ENCODE assay signal across 13 cellular contexts in the genomic region with DNA sequence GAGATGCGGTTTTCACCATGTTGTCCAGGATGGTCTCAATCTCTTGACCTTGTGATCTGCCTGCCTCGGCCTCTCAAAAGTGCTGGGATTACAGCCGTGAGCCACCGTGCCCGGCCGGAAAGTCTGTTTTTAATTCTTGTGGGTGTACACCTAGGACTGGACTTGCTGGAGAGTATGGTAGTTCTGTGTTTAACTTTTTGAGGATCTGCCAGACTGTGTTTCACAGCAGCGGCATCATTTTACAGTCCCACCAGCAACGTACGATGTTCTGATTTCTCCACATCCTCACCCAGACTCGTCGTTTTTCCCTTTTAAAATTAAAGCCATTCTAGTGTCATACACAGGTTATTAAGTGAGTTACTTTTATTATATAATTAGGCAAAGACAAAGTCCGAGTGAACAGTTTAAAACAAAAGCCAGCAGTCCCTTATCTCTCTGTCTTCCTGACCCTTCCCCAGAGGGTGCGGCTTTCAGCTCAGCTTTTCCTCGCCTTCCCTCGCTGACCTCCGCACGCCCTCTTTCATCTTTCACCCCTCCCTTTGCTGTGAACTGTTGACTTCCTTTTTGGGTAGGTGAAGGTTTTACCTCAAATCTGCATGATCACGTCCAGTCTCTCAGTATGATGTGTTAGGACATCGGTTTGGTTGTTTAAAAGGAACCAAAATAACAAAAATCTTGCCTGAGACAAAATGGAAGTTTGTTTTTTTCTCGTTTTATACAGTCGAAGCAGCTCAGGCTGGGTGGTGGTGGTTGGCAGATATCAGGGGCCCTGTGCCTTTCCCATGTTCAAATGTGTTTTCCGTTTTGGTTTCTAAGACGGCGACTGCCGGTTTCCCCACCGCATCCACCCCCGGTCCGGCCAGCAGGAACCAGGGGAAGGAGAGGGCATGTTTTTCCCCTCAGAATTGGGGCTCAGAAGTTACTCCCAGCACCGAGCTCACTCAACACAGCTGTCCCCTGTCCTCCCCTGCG. TPM values are rescaled to one million over a fixed set of nuclear protein-coding genes. Genes with fewer than 3 reads are reported as not detected.
DNase-seq lines count a peak whose midpoint lies in the region; ATAC-seq, FAIRE-seq and TF ChIP-seq lines count a peak whose summit lies in the region.
"Had no signal": no experiment of that assay in that cellular context is flagged by ENCODE, and none has a peak within 500 bp of the region (broad histone marks: within the 10 kb centered on the region; RNA-seq: fewer than 3 reads in every experiment).

No MANE protein-coding gene starts in this region.

- no peaks in the 10 kb centered on the region for H3K36me3 ChIP-seq in CD4-positive, alpha-beta memory T cell (ENCODE audit: insufficient read depth, low read length)
- H3K36me3 ChIP-seq in GM12878 (ENCODE audit: control insufficient read depth in 2 of 2, insufficient read depth in 2 of 2, low read length in 1 of 2), result peaks cover 0 to 4% of the 10 kb centered on the region in 2 experiments; a peak in 2 of 4 replicates
- peaks cover 0 to 30% (median 0%) of the 10 kb centered on the region in 3 experiments for H3K36me3 ChIP-seq in naive thymus-derived CD4-positive, alpha-beta T cell (ENCODE audit: control insufficient read depth in 2 of 3, insufficient read depth in 3 of 3, low read length in 3 of 3)

- TF ChIP-seq CTCF in GM12878 (IDR thresholded peaks at IDR 0.05 in 2 of 3, conservative IDR thresholded peaks at IDR 0.05 in 1 of 3; ENCODE audit: control insufficient read depth in 2 of 3, extremely low read depth in 1 of 3, insufficient read depth in 1 of 3, low read depth in 3 of 3, low read length in 3 of 3), result no peak

- peak; percentile 89 for ATAC-seq in GM12878
- ATAC-seq in naive thymus-derived CD4-positive, alpha-beta T cell, result peak; percentile 61
- no peak for ATAC-seq in GM19328 (IDR thresholded peaks at IDR 0.05; ENCODE audit: unreplicated experiment)

- no peak for TF ChIP-seq RAD21 in GM12878 (IDR thresholded peaks at IDR 0.05; ENCODE audit: insufficient read depth, low read depth, low read length)

- TF ChIP-seq POLR2A in GM12878 (IDR thresholded peaks at IDR 0.05; ENCODE audit: low read depth, low read length), result no peak

- peaks cover 19 to 43% (median 29%) of the 10 kb centered on the region in 4 donors for H3K4me1 Mint-ChIP-seq in CD4-positive, alpha-beta memory T cell
- H3K4me1 Mint-ChIP-seq in IgD-negative memory B cell, result peaks cover 8 to 9% (median 9%) of the 10 kb centered on the region in 3 donors
- peaks cover 12 to 44% (median 28%) of the 10 kb centered on the region in 7 donors for H3K4me1 Mint-ChIP-seq in naive thymus-derived CD4-positive, alpha-beta T cell
- H3K4me1 Mint-ChIP-seq: brain had no signal

- H3K27ac Mint-ChIP-seq in CD4-positive, alpha-beta memory T cell, result peak overlapping the region; percentile 69 to 96 (median 94)
- H3K27ac Mint-ChIP-seq in IgD-negative memory B cell, result peak overlapping the region; percentile 15 to 95 (median 85)
- H3K27ac Mint-ChIP-seq in naive thymus-derived CD4-positive, alpha-beta T cell, result peak overlapping the region; percentile 83 to 98 (median 94)

- H3K9ac ChIP-seq in GM12878 (ENCODE audit: control insufficient read depth, insufficient read depth, low read length), result peak overlapping the region; percentile 64

- POLR2A ChIA-PET in CD4-positive, alpha-beta memory T cell (lab: Charles Lee; ENCODE audit: partially characterized antibody), result interaction anchor here (0.7 to 2.4 kb wide), 6 partner anchors 10 to 118 kb away, joined by 3 to 21 read pairs (median 3); partner anchors contain the start of genes FAM234A, LUC7L and MRPL28
- POLR2A ChIA-PET in GM12878 (lab: Charles Lee), result interaction anchor here (0.5 to 3.7 kb wide), 5 partner anchors 14 to 1902 kb away, joined by 3 to 26 read pairs (median 4); partner anchors contain the start of gene FAM234A
- POLR2A ChIA-PET in naive thymus-derived CD4-positive, alpha-beta T cell (lab: Charles Lee), result interaction anchor here (0.7 to 3.1 kb wide), 4 partner anchors 17 to 99 kb away, joined by 3 to 14 read pairs (median 4); partner anchors contain the start of genes FAM234A and LUC7L

- DNase-seq in CD4-positive, alpha-beta memory T cell, result peak; percentile 31 to 42 (median 34)
- DNase-seq in GM12878 (ENCODE audit: low read depth, low spot score) (peak; percentile 40), NCI-H2171 (lab: John Stamatoyannopoulos, UW) (no peak), NCI-H1092 (lab: John Stamatoyannopoulos, UW) (no peak), NCI-H526 (lab: John Stamatoyannopoulos, UW) (no peak)
- peak in 7 of 9 donors; percentile 13 to 56 (median 27) for DNase-seq in naive thymus-derived CD4-positive, alpha-beta T cell
- DNase-seq: DMS 273 treated with DMSO at 0.1 percent for 48 hours, NCI-H226 had no signal

- H3K27me3 ChIP-seq in CD4-positive, alpha-beta memory T cell (ENCODE audit: insufficient read depth, low read length), result no peaks in the 10 kb centered on the region
- no peaks in the 10 kb centered on the region for H3K27me3 ChIP-seq in GM12878 (replicated peaks in 1 of 2; ENCODE audit: control insufficient read depth in 2 of 2, insufficient read depth in 2 of 2, low read length in 1 of 2)
- H3K27me3 ChIP-seq in naive thymus-derived CD4-positive, alpha-beta T cell (ENCODE audit: control insufficient read depth in 2 of 2, insufficient read depth in 2 of 2, low read length in 2 of 2), result no peaks in the 10 kb centered on the region

- H3K9me3 Mint-ChIP-seq in CD4-positive, alpha-beta memory T cell, result no peaks in the 10 kb centered on the region
- no peaks in the 10 kb centered on the region for H3K9me3 Mint-ChIP-seq in IgD-negative memory B cell
- no peaks in the 10 kb centered on the region for H3K9me3 Mint-ChIP-seq in naive thymus-derived CD4-positive, alpha-beta T cell
- H3K9me3 Mint-ChIP-seq: brain had no signal

- BruUV-seq in GM12878 (replicated peaks; lab: Mats Ljungman, UMichigan), result TSS peak; percentile 38

- H3K9me3 ChIP-seq in CD4-positive, alpha-beta memory T cell (ENCODE audit: control insufficient read depth in 1 of 2, low read length in 2 of 2), result no peaks in the 10 kb centered on the region
- H3K9me3 ChIP-seq in GM12878 (replicated peaks; ENCODE audit: control insufficient read depth, insufficient read depth, low read length), result no peaks in the 10 kb centered on the region
- H3K9me3 ChIP-seq in naive thymus-derived CD4-positive, alpha-beta T cell (ENCODE audit: control insufficient read depth in 2 of 3, low read length in 3 of 3), result no peaks in the 10 kb centered on the region

- no peak for TF ChIP-seq EP300 in GM12878 (IDR thresholded peaks at IDR 0.05; ENCODE audit: borderline replicate concordance in 1 of 2, control insufficient read depth in 1 of 2, low read depth in 2 of 2, low read length in 2 of 2)

- H3K4me1 ChIP-seq in CD4-positive, alpha-beta memory T cell (ENCODE audit: insufficient read depth, low read length), result peaks cover 22% of the 10 kb centered on the region
- H3K4me1 ChIP-seq in GM12878 (ENCODE audit: control insufficient read depth, insufficient read depth, low read length), result peaks cover 4% of the 10 kb centered on the region; the same call in 1 of the 2 replicates
- H3K4me1 ChIP-seq in naive thymus-derived CD4-positive, alpha-beta T cell (ENCODE audit: control insufficient read depth in 2 of 2, insufficient read depth in 2 of 2, low read length in 2 of 2), result peaks cover 9 to 20% of the 10 kb centered on the region in 2 donors

- H3K27me3 Mint-ChIP-seq in CD4-positive, alpha-beta memory T cell, result no peaks in the 10 kb centered on the region
- no peaks in the 10 kb centered on the region for H3K27me3 Mint-ChIP-seq in IgD-negative memory B cell
- no peaks in the 10 kb centered on the region for H3K27me3 Mint-ChIP-seq in naive thymus-derived CD4-positive, alpha-beta T cell
- H3K27me3 Mint-ChIP-seq: brain had no signal

- peak; percentile 90 for FAIRE-seq in GM12878 (lab: Jason Lieb, UNC)
- FAIRE-seq: urothelium cell line had no signal

- WGBS in GM12878 (ENCODE audit: insufficient coverage, insufficient replicate concordance, low lambda C conversion rate, missing lambda C conversion rate), result 29% methylated on average over 30 of the region's 30 CpGs

- no peaks in the 10 kb centered on the region for H4K20me1 ChIP-seq in GM12878 (ENCODE audit: control insufficient read depth, insufficient read depth)

- no peaks in the 10 kb centered on the region for H3K79me2 ChIP-seq in GM12878 (ENCODE audit: control insufficient read depth, insufficient read depth, low read length)

- CTCF ChIA-PET in CD4-positive, alpha-beta memory T cell (lab: Charles Lee; ENCODE audit: partially characterized antibody), result interaction anchor here (0.6 to 3.5 kb wide), 4 partner anchors 17 to 144 kb away, joined by 3 to 18 read pairs (median 3); partner anchors contain the start of gene FAM234A
- CTCF ChIA-PET in GM12878 (lab: Yijun Ruan, JAX), result interaction anchor here (0.7 to 1.1 kb wide), 3 partner anchors 10 to 97 kb away, joined by 3 read pairs; no protein-coding TSS in a partner anchor
- CTCF ChIA-PET in naive thymus-derived CD4-positive, alpha-beta T cell (lab: Charles Lee), result interaction anchor here (0.7 to 1.6 kb wide), 2 partner anchors 39 to 99 kb away, joined by 3 to 4 read pairs; no protein-coding TSS in a partner anchor

- peak overlapping the region; percentile 85 for H3K4me2 ChIP-seq in GM12878 (ENCODE audit: control insufficient read depth, insufficient read depth)
- H3K4me2 ChIP-seq: smooth muscle cell had no signal

- peaks cover 14 to 23% of the 10 kb centered on the region in 2 donors for H3K36me3 Mint-ChIP-seq in CD4-positive, alpha-beta memory T cell
- peaks cover 12% of the 10 kb centered on the region for H3K36me3 Mint-ChIP-seq in IgD-negative memory B cell
- H3K36me3 Mint-ChIP-seq in naive thymus-derived CD4-positive, alpha-beta T cell, result peaks cover 4 to 31% (median 12%) of the 10 kb centered on the region in 5 donors

- H2AFZ ChIP-seq in GM12878 (ENCODE audit: control insufficient read depth, low read depth, low read length), result peak overlapping the region; percentile 81

- peak overlapping the region; percentile 78 to 92 (median 83) for H3K4me3 Mint-ChIP-seq in CD4-positive, alpha-beta memory T cell
- peak overlapping the region in 3 of 4 donors; percentile 66 to 92 (median 74) for H3K4me3 Mint-ChIP-seq in IgD-negative memory B cell
- H3K4me3 Mint-ChIP-seq in naive thymus-derived CD4-positive, alpha-beta T cell, result peak overlapping the region; percentile 81 to 93 (median 86)

- H3K4me3 ChIP-seq in CD4-positive, alpha-beta memory T cell (ENCODE audit: low read length in 2 of 2), result peak overlapping the region; percentile 44 to 61
- peak overlapping the region; percentile 45 for H3K4me3 ChIP-seq in GM12878
- peak overlapping the region; percentile 60 for H3K4me3 ChIP-seq in naive thymus-derived CD4-positive, alpha-beta T cell (ENCODE audit: low read length)
- H3K4me3 ChIP-seq: smooth muscle cell had no signal

- intact Hi-C loops in CD4-positive, alpha-beta memory T cell (cut with micrococcal nuclease), result loop anchor here (2.0 kb wide), 1 partner anchor 18 kb away; the partner anchor contains the start of gene FAM234A
- intact Hi-C loops in GM12878 (cut with micrococcal nuclease; ENCODE audit: unreplicated experiment), result loop anchor here (2.0 kb wide), 1 partner anchor 18 kb away; the partner anchor contains the start of gene FAM234A
- intact Hi-C loops in naive thymus-derived CD4-positive, alpha-beta T cell (cut with micrococcal nuclease), result loop anchor here (1.0 to 2.0 kb wide), 2 partner anchors 17 to 18 kb away; partner anchors contain the start of gene FAM234A (in 1 of the 2)

- in situ Hi-C loops in GM12878 (cut with MboI), result no loop called here

- RAD21 ChIA-PET in GM12878 (lab: Charles Lee; ENCODE audit: unreplicated experiment), result interaction anchor here (0.8 to 2.4 kb wide), 4 partner anchors 18 to 100 kb away, joined by 3 to 13 read pairs (median 5); partner anchors contain the start of genes FAM234A and LUC7L

- H3K27ac ChIP-seq in CD4-positive, alpha-beta memory T cell (ENCODE audit: low read depth, low read length), result peak overlapping the region; percentile 51
- H3K27ac ChIP-seq in GM12878 (ENCODE audit: control insufficient read depth, insufficient read depth), result peak overlapping the region; percentile 69
- peak overlapping the region; percentile 72 for H3K27ac ChIP-seq in naive thymus-derived CD4-positive, alpha-beta T cell (ENCODE audit: low read depth, low read length)

- SMC1A ChIA-PET in GM12878 (lab: Charles Lee; ENCODE audit: uncharacterized antibody, unreplicated experiment), result interaction anchor here (0.9 to 1.3 kb wide), 4 partner anchors 10 to 24 kb away, joined by 5 to 8 read pairs (median 5); partner anchors contain the start of gene LUC7L

RNA-seq across cellular contexts. Expression of gene FAM234A, which starts 18.0 kb away (rescaled TPM):
- total RNA-seq in CD4-positive, alpha-beta memory T cell, result 10 to 100 TPM; 34.8 to 41.1 TPM
- 10 to 100 TPM; 18.2 to 35.1 TPM for polyA plus RNA-seq in CD4-positive, alpha-beta memory T cell
- 31.5 TPM for polyA plus RNA-seq in IgD-negative memory B cell
- 41.7 and 42.1 TPM in 2 replicates for total RNA-seq in GM12878 (2013; cell fraction: nucleolus; rRNA removed)
- 15.1 and 17.2 TPM in 2 replicates for total RNA-seq in GM12878 (2014; rRNA removed)
- total RNA-seq in GM12878 (2014; rRNA removed; fragmentation: Illumina TruSeq; extraction: Trizol), result 12.8 and 14.0 TPM in 2 replicates
- 37.2 and 41.4 TPM in 2 replicates for total RNA-seq in GM12878 (2021)
- 21.5 TPM for polyA plus RNA-seq in GM12878 (2011; ENCODE audit: low read depth)
- 3.3 and 6.5 TPM in 2 replicates for polyA plus RNA-seq in GM12878 (2011; rRNA removed)
- 8.8 and 10.1 TPM in 2 replicates for polyA plus RNA-seq in GM12878 (2011; cell fraction: cytosol; rRNA removed)
- 26.4 and 29.7 TPM in 2 replicates for polyA plus RNA-seq in GM12878 (2011; cell fraction: nucleus; rRNA removed)
- 25.3 and 40.7 TPM in 2 replicates for polyA plus RNA-seq in GM12878 (2012)
- polyA plus RNA-seq in GM12878 (2014; fragmentation: Illumina TruSeq; extraction: Trizol), result 11.6 and 17.3 TPM in 2 replicates
- 1 to 10 TPM; 1.6 TPM for polyA plus RNA-seq in GM12878 (2014; fragmentation: Nextera tagmentation; extraction: Ambion mirVana)
- polyA plus RNA-seq in GM12878 (2014; rRNA removed), result 28.5 and 30.5 TPM in 2 replicates
- 10 to 100 TPM; 36.9 to 37.6 TPM for polyA plus RNA-seq in GM12878 (2016; fragmentation: Nextera tagmentation; extraction: Ambion mirVana)
- polyA minus RNA-seq in GM12878 (2011; rRNA and poly(A)+ RNA removed), result 5.0 and 8.5 TPM in 2 replicates
- 4.4 and 7.8 TPM in 2 replicates for polyA minus RNA-seq in GM12878 (2011; cell fraction: cytosol; rRNA and poly(A)+ RNA removed)
- polyA minus RNA-seq in GM12878 (2011; cell fraction: nucleus; rRNA and poly(A)+ RNA removed), result 4.6 and 5.9 TPM in 2 replicates
- total RNA-seq in naive thymus-derived CD4-positive, alpha-beta T cell, result 10 to 100 TPM; 30.4 to 43.9 (median 32.9) TPM
- polyA plus RNA-seq in naive thymus-derived CD4-positive, alpha-beta T cell, result 10 to 100 TPM; 31.3 to 42.2 TPM

RNA-seq across cellular contexts. Expression of gene RGS11, which starts 23.1 kb away (rescaled TPM):
- under 1 TPM in 1 of 2 experiments, not detected in 1; 0.44 TPM for total RNA-seq in CD4-positive, alpha-beta memory T cell
- not detected for polyA plus RNA-seq in CD4-positive, alpha-beta memory T cell
- not detected for polyA plus RNA-seq in IgD-negative memory B cell
- not detected in 2 replicates for total RNA-seq in GM12878 (2013; cell fraction: nucleolus; rRNA removed)
- total RNA-seq in GM12878 (2014; rRNA removed), result not detected in 2 replicates
- total RNA-seq in GM12878 (2014; rRNA removed; fragmentation: Illumina TruSeq; extraction: Trizol), result not detected in 2 replicates
- not detected in 2 replicates for total RNA-seq in GM12878 (2021)
- polyA plus RNA-seq in GM12878 (2011; ENCODE audit: low read depth), result not detected
- polyA plus RNA-seq in GM12878 (2011; rRNA removed), result not detected in 2 replicates
- not detected in 2 replicates for polyA plus RNA-seq in GM12878 (2011; cell fraction: cytosol; rRNA removed)
- polyA plus RNA-seq in GM12878 (2011; cell fraction: nucleus; rRNA removed), result not detected in 2 replicates
- 0.05 and 0.24 TPM in 2 replicates for polyA plus RNA-seq in GM12878 (2012)
- not detected in 2 replicates for polyA plus RNA-seq in GM12878 (2014; fragmentation: Illumina TruSeq; extraction: Trizol)
- polyA plus RNA-seq in GM12878 (2014; fragmentation: Nextera tagmentation; extraction: Ambion mirVana), result not detected
- 0.04 TPM in 1 of 2 replicates, not detected in the other for polyA plus RNA-seq in GM12878 (2014; rRNA removed)
- not detected for polyA plus RNA-seq in GM12878 (2016; fragmentation: Nextera tagmentation; extraction: Ambion mirVana)
- not detected in 2 replicates for polyA minus RNA-seq in GM12878 (2011; rRNA and poly(A)+ RNA removed)
- polyA minus RNA-seq in GM12878 (2011; cell fraction: cytosol; rRNA and poly(A)+ RNA removed), result not detected in 2 replicates
- polyA minus RNA-seq in GM12878 (2011; cell fraction: nucleus; rRNA and poly(A)+ RNA removed), result not detected in 2 replicates
- total RNA-seq in naive thymus-derived CD4-positive, alpha-beta T cell, result under 1 TPM in 2 of 5 experiments, not detected in 3; 0.17 to 0.22 TPM
- not detected for polyA plus RNA-seq in naive thymus-derived CD4-positive, alpha-beta T cell

RNA-seq across cellular contexts. Expression of gene LUC7L, which starts 23.4 kb away (rescaled TPM):
- total RNA-seq in CD4-positive, alpha-beta memory T cell, result 100 to 1,000 TPM; 147 to 157 TPM
- polyA plus RNA-seq in CD4-positive, alpha-beta memory T cell, result 10 to 100 TPM in 1 of 2 donors, 1 to 10 TPM in 1; 5.1 to 12.9 TPM
- polyA plus RNA-seq in IgD-negative memory B cell (17.6 TPM), GM12878 (2011; rRNA removed) (47.4 and 57.4 TPM in 2 replicates), GM12878 (2014; fragmentation: Illumina TruSeq; extraction: Trizol) (27.9 and 32.1 TPM in 2 replicates), GM12878 (2014; fragmentation: Nextera tagmentation; extraction: Ambion mirVana) (10 to 100 TPM in 1 of 2 experiments, 1 to 10 TPM in 1; 2.3 to 10.9 TPM), GM12878 (2014; rRNA removed) (56.9 and 58.9 TPM in 2 replicates), GM12878 (2016; fragmentation: Nextera tagmentation; extraction: Ambion mirVana) (10 to 100 TPM; 52.3 to 58.9 TPM)
- 388 and 392 TPM in 2 replicates for total RNA-seq in GM12878 (2013; cell fraction: nucleolus; rRNA removed)
- total RNA-seq in GM12878 (2014; rRNA removed) (40.7 and 41.4 TPM in 2 replicates), GM12878 (2014; rRNA removed; fragmentation: Illumina TruSeq; extraction: Trizol) (35.9 and 40.1 TPM in 2 replicates), GM12878 (2021) (50.7 and 59.6 TPM in 2 replicates)
- 15.5 TPM for polyA plus RNA-seq in GM12878 (2011; ENCODE audit: low read depth)
- polyA plus RNA-seq in GM12878 (2011; cell fraction: cytosol; rRNA removed), result 30.1 and 40.6 TPM in 2 replicates
- 203 and 223 TPM in 2 replicates for polyA plus RNA-seq in GM12878 (2011; cell fraction: nucleus; rRNA removed)
- 39.6 and 40.3 TPM in 2 replicates for polyA plus RNA-seq in GM12878 (2012)
- polyA minus RNA-seq in GM12878 (2011; rRNA and poly(A)+ RNA removed), result 26.2 and 30.7 TPM in 2 replicates
- 12.4 and 20.3 TPM in 2 replicates for polyA minus RNA-seq in GM12878 (2011; cell fraction: cytosol; rRNA and poly(A)+ RNA removed)
- polyA minus RNA-seq in GM12878 (2011; cell fraction: nucleus; rRNA and poly(A)+ RNA removed), result 73.6 and 104 TPM in 2 replicates
- 100 to 1,000 TPM in 4 of 5 experiments, 10 to 100 TPM in 1; 64.7 to 177 (median 154) TPM for total RNA-seq in naive thymus-derived CD4-positive, alpha-beta T cell
- 10 to 100 TPM in 1 of 2 donors, 1 to 10 TPM in 1; 6.9 to 16.3 TPM for polyA plus RNA-seq in naive thymus-derived CD4-positive, alpha-beta T cell

RNA-seq across cellular contexts. Expression of gene ARHGDIG, which starts 27.7 kb away (rescaled TPM):
- total RNA-seq in CD4-positive, alpha-beta memory T cell, result under 1 TPM in 1 of 2 experiments, not detected in 1; 0.96 TPM
- not detected for polyA plus RNA-seq in CD4-positive, alpha-beta memory T cell
- polyA plus RNA-seq in IgD-negative memory B cell (not detected), GM12878 (2011; rRNA removed) (not detected in 2 replicates), GM12878 (2014; fragmentation: Illumina TruSeq; extraction: Trizol) (not detected in 2 replicates), GM12878 (2014; fragmentation: Nextera tagmentation; extraction: Ambion mirVana) (not detected), GM12878 (2014; rRNA removed) (not detected in 2 replicates), GM12878 (2016; fragmentation: Nextera tagmentation; extraction: Ambion mirVana) (not detected)
- not detected in 2 replicates for total RNA-seq in GM12878 (2013; cell fraction: nucleolus; rRNA removed)
- total RNA-seq in GM12878 (2014; rRNA removed) (not detected in 2 replicates), GM12878 (2014; rRNA removed; fragmentation: Illumina TruSeq; extraction: Trizol) (not detected in 2 replicates), GM12878 (2021) (not detected in 2 replicates)
- polyA plus RNA-seq in GM12878 (2011; ENCODE audit: low read depth), result not detected
- not detected in 2 replicates for polyA plus RNA-seq in GM12878 (2011; cell fraction: cytosol; rRNA removed)
- polyA plus RNA-seq in GM12878 (2011; cell fraction: nucleus; rRNA removed), result not detected in 2 replicates
- 0.08 and 0.18 TPM in 2 replicates for polyA plus RNA-seq in GM12878 (2012)
- polyA minus RNA-seq in GM12878 (2011; rRNA and poly(A)+ RNA removed), result not detected in 2 replicates
- not detected in 2 replicates for polyA minus RNA-seq in GM12878 (2011; cell fraction: cytosol; rRNA and poly(A)+ RNA removed)
- not detected in 2 replicates for polyA minus RNA-seq in GM12878 (2011; cell fraction: nucleus; rRNA and poly(A)+ RNA removed)
- 1 to 10 TPM in 3 of 5 experiments, not detected in 2; 1.2 to 2.1 (median 1.4) TPM for total RNA-seq in naive thymus-derived CD4-positive, alpha-beta T cell
- polyA plus RNA-seq in naive thymus-derived CD4-positive, alpha-beta T cell, result not detected

RNA-seq across cellular contexts. Expression of gene PDIA2, which starts 30.3 kb away (rescaled TPM):
- not detected for total RNA-seq in CD4-positive, alpha-beta memory T cell
- not detected for polyA plus RNA-seq in CD4-positive, alpha-beta memory T cell
- not detected for polyA plus RNA-seq in IgD-negative memory B cell
- total RNA-seq in GM12878 (2013; cell fraction: nucleolus; rRNA removed), result not detected in 2 replicates
- not detected in 2 replicates for total RNA-seq in GM12878 (2014; rRNA removed)
- total RNA-seq in GM12878 (2014; rRNA removed; fragmentation: Illumina TruSeq; extraction: Trizol), result not detected in 2 replicates
- total RNA-seq in GM12878 (2021), result 0.32 and 0.36 TPM in 2 replicates
- not detected for polyA plus RNA-seq in GM12878 (2011; ENCODE audit: low read depth)
- polyA plus RNA-seq in GM12878 (2011; rRNA removed), result not detected in 2 replicates
- not detected in 2 replicates for polyA plus RNA-seq in GM12878 (2011; cell fraction: cytosol; rRNA removed)
- polyA plus RNA-seq in GM12878 (2011; cell fraction: nucleus; rRNA removed), result 0.13 TPM in 1 of 2 replicates, not detected in the other
- 0.07 TPM in 1 of 2 replicates, not detected in the other for polyA plus RNA-seq in GM12878 (2012)
- polyA plus RNA-seq in GM12878 (2014; fragmentation: Illumina TruSeq; extraction: Trizol), result not detected in 2 replicates
- polyA plus RNA-seq in GM12878 (2014; fragmentation: Nextera tagmentation; extraction: Ambion mirVana), result not detected
- polyA plus RNA-seq in GM12878 (2014; rRNA removed), result not detected in 2 replicates
- polyA plus RNA-seq in GM12878 (2016; fragmentation: Nextera tagmentation; extraction: Ambion mirVana), result under 1 TPM in 1 of 2 experiments, not detected in 1; 0.11 TPM
- polyA minus RNA-seq in GM12878 (2011; rRNA and poly(A)+ RNA removed), result not detected in 2 replicates
- polyA minus RNA-seq in GM12878 (2011; cell fraction: cytosol; rRNA and poly(A)+ RNA removed), result not detected in 2 replicates
- polyA minus RNA-seq in GM12878 (2011; cell fraction: nucleus; rRNA and poly(A)+ RNA removed), result not detected in 2 replicates
- under 1 TPM in 1 of 5 experiments, not detected in 4; 0.42 TPM for total RNA-seq in naive thymus-derived CD4-positive, alpha-beta T cell
- polyA plus RNA-seq in naive thymus-derived CD4-positive, alpha-beta T cell, result not detected

Comparison
In these comparisons a context has a peak if more than half of its experiments do, and no peak if none do; other contexts are left out.
1. DNase-seq: peak in CD4-positive, alpha-beta memory T cell (5 of 5), GM12878 (single experiment) and naive thymus-derived CD4-positive, alpha-beta T cell (7 of 9); none in NCI-H2171 (single experiment), NCI-H1092 (single experiment) and NCI-H526 (0 of 2).
2. Peak in every context shown above with its lines, with median percentiles within 50 percentile points of each other: H3K27ac ChIP-seq, H3K4me3 ChIP-seq, H3K27ac Mint-ChIP-seq and H3K4me3 Mint-ChIP-seq.